ENCODE assay signal across 8 cellular contexts in genomic region chr13:100673831-100674362, GRCh38. TPM values are rescaled to one million over a fixed set of nuclear protein-coding genes. Genes with fewer than 3 reads are reported as not detected.
A peak's percentile ranks its signal among the peaks of the same experiment; 100 is the strongest.
DNase-seq lines count a peak whose midpoint lies in the region; ATAC-seq and TF ChIP-seq lines count a peak whose summit lies in the region.

No MANE protein-coding gene starts in this region.

- H3K4me3 Mint-ChIP-seq in CD4-positive, alpha-beta memory T cell = peak overlapping the region; percentile 87 to 98 (median 94)
- H3K4me3 Mint-ChIP-seq in neural crest cell = peak overlapping the region; percentile 94

- POLR2A ChIA-PET in CD4-positive, alpha-beta memory T cell (lab: Charles Lee; ENCODE audit: partially characterized antibody) = interaction anchor here (0.7 to 3.2 kb wide), 10 partner anchors 10 to 1921 kb away, joined by 4 to 27 read pairs (median 6); partner anchors contain the start of gene GGACT
- POLR2A ChIA-PET in PC-3 (lab: Charles Lee; ENCODE audit: unreplicated experiment) = interaction anchor here (0.6 kb wide), 1 partner anchor 1336 kb away, joined by 7 read pairs; no protein-coding TSS in a partner anchor

- peaks cover 7 to 13% of the 10 kb centered on the region in 2 donors for H3K36me3 Mint-ChIP-seq in CD4-positive, alpha-beta memory T cell
- peaks cover 2% of the 10 kb centered on the region for H3K36me3 Mint-ChIP-seq in neural crest cell (ENCODE audit: low read depth)

- no TSS peak for BruUV-seq in PC-3 (replicated peaks; lab: Mats Ljungman, UMichigan)

- no peaks in the 10 kb centered on the region for H3F3A ChIP-seq in PC-3 (ENCODE audit: low read length, unreplicated experiment)

- H3K4me1 Mint-ChIP-seq in CD4-positive, alpha-beta memory T cell = peaks cover 18 to 44% (median 28%) of the 10 kb centered on the region in 4 donors
- H3K4me1 Mint-ChIP-seq in neural crest cell = peaks cover 32% of the 10 kb centered on the region

- peaks cover 16% of the 10 kb centered on the region for H3K4me1 ChIP-seq in CD4-positive, alpha-beta memory T cell (ENCODE audit: insufficient read depth, low read length)
- H3K4me1 ChIP-seq in PC-3 (ENCODE audit: insufficient read depth, low read length) (peaks cover 16% of the 10 kb centered on the region; the same call in 1 of the 2 replicates), thoracic aorta (ENCODE audit: control insufficient read depth in 1 of 2, low read depth in 2 of 2) (peaks cover 0 to 12% of the 10 kb centered on the region in 2 donors)

- no peaks in the 10 kb centered on the region for H3K9me2 ChIP-seq in PC-3 (replicated peaks; ENCODE audit: low read length)

- intact Hi-C loops in CD4-positive, alpha-beta memory T cell (cut with micrococcal nuclease) = loop anchor here (2.0 to 10.0 kb wide), 4 partner anchors 453 to 1721 kb away; no protein-coding TSS in a partner anchor
- intact Hi-C loops in PC-3 (cut with micrococcal nuclease) = no loop called here

- H3K27me3 ChIP-seq in CD4-positive, alpha-beta memory T cell (ENCODE audit: insufficient read depth, low read length) = no peaks in the 10 kb centered on the region
- no peaks in the 10 kb centered on the region for H3K27me3 ChIP-seq in PC-3 (ENCODE audit: low read length)
- H3K27me3 ChIP-seq in thoracic aorta (replicated peaks; ENCODE audit: insufficient read depth) = no peaks in the 10 kb centered on the region

- no peak overlapping the region for H3K9ac ChIP-seq in PC-3 (ENCODE audit: low read length)

- H3K79me2 ChIP-seq in PC-3 (ENCODE audit: low read length) = peaks cover 18% of the 10 kb centered on the region

- peak; percentile 33 to 74 (median 46) for DNase-seq in CD4-positive, alpha-beta memory T cell
- DNase-seq in PC-3 (peak; percentile 70), activated gamma-delta T cell (lab: John Stamatoyannopoulos, UW) (peak; percentile 20), foreskin fibroblast (peak; percentile 82 to 89), neural crest cell (ENCODE audit: low read depth, low spot score) (no peak), thoracic aorta (ENCODE audit: low spot score) (no peak)

- H3K27ac Mint-ChIP-seq in CD4-positive, alpha-beta memory T cell = peak overlapping the region; percentile 78 to 95 (median 88)
- H3K27ac Mint-ChIP-seq in neural crest cell (ENCODE audit: unreplicated experiment) = peak overlapping the region; percentile 87

- ATAC-seq in GM19372 (IDR thresholded peaks at IDR 0.05; ENCODE audit: low read depth, unreplicated experiment) (peak; percentile 8), HG03439 (IDR thresholded peaks at IDR 0.05; ENCODE audit: unreplicated experiment) (peak; percentile 23), PC-3 (peak; percentile 47), thoracic aorta (ENCODE audit: insufficient number of reproducible peaks, low FRiP score, low read depth) (peak; percentile 66)

- no peaks in the 10 kb centered on the region for H3K9me3 Mint-ChIP-seq in CD4-positive, alpha-beta memory T cell
- H3K9me3 Mint-ChIP-seq in neural crest cell = no peaks in the 10 kb centered on the region

- no peaks in the 10 kb centered on the region for H3K27me3 Mint-ChIP-seq in CD4-positive, alpha-beta memory T cell
- H3K27me3 Mint-ChIP-seq in neural crest cell (ENCODE audit: low read depth) = peaks cover 13% of the 10 kb centered on the region

- TF ChIP-seq CTCF in PC-3 (conservative IDR thresholded peaks at IDR 0.05; ENCODE audit: low read depth, low read length) = no peak
- no peak for TF ChIP-seq CTCF in foreskin fibroblast (IDR thresholded peaks at IDR 0.05; ENCODE audit: low read depth, low read length)
- TF ChIP-seq CTCF in neural crest cell (conservative IDR thresholded peaks at IDR 0.05) = no peak
- TF ChIP-seq CTCF in thoracic aorta (IDR thresholded peaks at IDR 0.05) = no peak

- H4K20me1 ChIP-seq in PC-3 (ENCODE audit: low read length) = no peaks in the 10 kb centered on the region

- H3K4me3 ChIP-seq in CD4-positive, alpha-beta memory T cell (ENCODE audit: low read length in 2 of 2) = peak overlapping the region in 1 of 2 donors; percentile 44
- H3K4me3 ChIP-seq in PC-3 (ENCODE audit: low read length) (peak overlapping the region; percentile 70), foreskin fibroblast (ENCODE audit: low read depth in 1 of 2, low read length in 2 of 2) (peak overlapping the region; percentile 68 to 70), thoracic aorta (peak overlapping the region; percentile 68)

- no peaks in the 10 kb centered on the region for H3K9me3 ChIP-seq in CD4-positive, alpha-beta memory T cell (ENCODE audit: control insufficient read depth in 1 of 2, low read length in 2 of 2)
- H3K9me3 ChIP-seq in PC-3 (ENCODE audit: low read length) (no peaks in the 10 kb centered on the region), thoracic aorta (no peaks in the 10 kb centered on the region)

- CTCF ChIA-PET in CD4-positive, alpha-beta memory T cell (lab: Charles Lee; ENCODE audit: partially characterized antibody) = interaction anchor here (1.6 to 2.2 kb wide), 4 partner anchors 17 to 1017 kb away, joined by 4 to 8 read pairs (median 7); partner anchors contain the start of gene GGACT
- CTCF ChIA-PET in PC-3 (lab: Charles Lee) = no interaction called here

- peak overlapping the region; percentile 81 for H3K4me2 ChIP-seq in PC-3 (ENCODE audit: low read length)

- H3K27ac ChIP-seq in CD4-positive, alpha-beta memory T cell (ENCODE audit: low read depth, low read length) = no peak overlapping the region
- H3K27ac ChIP-seq in PC-3 (ENCODE audit: low read length) = peak overlapping the region; percentile 6; the same call in 1 of the 2 replicates
- peak overlapping the region in 1 of 2 donors; percentile 27 for H3K27ac ChIP-seq in thoracic aorta

- H2AFZ ChIP-seq in PC-3 (ENCODE audit: low read length) = peak overlapping the region; percentile 65; the same call in 1 of the 2 replicates

- H3K36me3 ChIP-seq in CD4-positive, alpha-beta memory T cell (ENCODE audit: insufficient read depth, low read length) = peaks cover 4% of the 10 kb centered on the region
- no peaks in the 10 kb centered on the region for H3K36me3 ChIP-seq in PC-3 (ENCODE audit: low read depth, low read length)
- no peaks in the 10 kb centered on the region for H3K36me3 ChIP-seq in thoracic aorta

RNA-seq across cellular contexts. Expression of gene TMTC4, which starts 0.7 kb away (rescaled TPM):
- 10 to 100 TPM; 25.7 to 27.7 TPM for total RNA-seq in CD4-positive, alpha-beta memory T cell
- 1 to 10 TPM; 2.8 to 4.5 TPM for polyA plus RNA-seq in CD4-positive, alpha-beta memory T cell
- total RNA-seq in PC-3 (2014; rRNA removed) = 6.3 and 15.1 TPM in 2 replicates
- 51.7 and 57.1 TPM in 2 replicates for total RNA-seq in neural crest cell
- total RNA-seq in thoracic aorta = 10 to 100 TPM in 1 of 2 donors, 1 to 10 TPM in 1; 8.2 to 17.9 TPM

Comparison
In these comparisons a context has a peak if more than half of its experiments do, and no peak if none do; other contexts are left out.
1. DNase-seq: peak in CD4-positive, alpha-beta memory T cell (5 of 5), PC-3 (single experiment), activated gamma-delta T cell (single experiment) and foreskin fibroblast (2 of 2); none in neural crest cell (single experiment) and thoracic aorta (single experiment).
2. ATAC-seq: peak in every context shown above with its lines; median percentile 66 in thoracic aorta; 47 in PC-3; 23 in HG03439; 8 in GM19372.